8 cellular contexts compared by ENCODE assay signal in genomic region chr20:37202267-37202943, GRCh38. TPM values are rescaled to one million over a fixed set of nuclear protein-coding genes. Genes with fewer than 3 reads are reported as not detected.
DNase-seq lines count a peak whose midpoint lies in the region; ATAC-seq and TF ChIP-seq lines count a peak whose summit lies in the region.

No MANE protein-coding gene starts in this region.

- no peaks in the 10 kb centered on the region for H3K9me3 Mint-ChIP-seq in natural killer cell
- H3K9me3 Mint-ChIP-seq in natural killer cell treated with Interleukin-12 subunit alpha and Interleukin-12 subunit beta and Interleukin-15 and Interleukin-18, amount 100 ng/mL, for 72 hours: no peaks in the 10 kb centered on the region

- no peaks in the 10 kb centered on the region for H3K27me3 Mint-ChIP-seq in natural killer cell (ENCODE audit: low read depth in 2 of 2)
- H3K27me3 Mint-ChIP-seq in natural killer cell treated with Interleukin-12 subunit alpha and Interleukin-12 subunit beta and Interleukin-15 and Interleukin-18, amount 100 ng/mL, for 72 hours: no peaks in the 10 kb centered on the region

- intact Hi-C loops in natural killer cell (cut with micrococcal nuclease) (loop anchor here (1.0 kb wide), 1 partner anchor 332 kb away; no protein-coding TSS in a partner anchor), head of caudate nucleus (cut with DNase I) (no loop called here), sciatic nerve (cut with DNase I) (no loop called here)

- peak; percentile 68 for TF ChIP-seq CTCF in natural killer cell (IDR thresholded peaks at IDR 0.05)

- DNase-seq in natural killer cell: no peak
- DNase-seq in natural killer cell treated with Interleukin-12 subunit alpha and Interleukin-12 subunit beta and Interleukin-15 and Interleukin-18, amount 100 ng/mL, for 72 hours (ENCODE audit: low spot score): no peak
- DNase-seq in NCI-H1105 treated with DMSO at 0.1 percent for 48 hours (lab: John Stamatoyannopoulos, UW): peak; percentile 67
- DNase-seq in activated CD4-positive, alpha-beta T cell treated with anti-CD3 and anti-CD28 coated beads, Interleukin-2, amount 50 U/mL, for 1 hour: peak; percentile 12
- peak in 26 of 42 donors; percentile 23 to 78 (median 46) for DNase-seq in head of caudate nucleus
- DNase-seq in sciatic nerve (ENCODE audit: low spot score): no peak

- peaks cover 19% of the 10 kb centered on the region for H3K36me3 Mint-ChIP-seq in natural killer cell
- peaks cover 37% of the 10 kb centered on the region for H3K36me3 Mint-ChIP-seq in natural killer cell treated with Interleukin-12 subunit alpha and Interleukin-12 subunit beta and Interleukin-15 and Interleukin-18, amount 100 ng/mL, for 72 hours

- no peaks in the 10 kb centered on the region for H3K4me1 Mint-ChIP-seq in natural killer cell
- peaks cover 12 to 14% of the 10 kb centered on the region in 2 donors for H3K4me1 Mint-ChIP-seq in natural killer cell treated with Interleukin-12 subunit alpha and Interleukin-12 subunit beta and Interleukin-15 and Interleukin-18, amount 100 ng/mL, for 72 hours (ENCODE audit: low read depth in 2 of 2)

- H3K4me3 Mint-ChIP-seq in natural killer cell: no peak overlapping the region
- H3K4me3 Mint-ChIP-seq in natural killer cell treated with Interleukin-12 subunit alpha and Interleukin-12 subunit beta and Interleukin-15 and Interleukin-18, amount 100 ng/mL, for 72 hours: no peak overlapping the region

- H3K27ac Mint-ChIP-seq in natural killer cell: no peak overlapping the region
- H3K27ac Mint-ChIP-seq in natural killer cell treated with Interleukin-12 subunit alpha and Interleukin-12 subunit beta and Interleukin-15 and Interleukin-18, amount 100 ng/mL, for 72 hours: no peak overlapping the region

- peak in 1 of 3 donors; percentile 59 for ATAC-seq in natural killer cell
- ATAC-seq in natural killer cell treated with Interleukin-12 subunit alpha and Interleukin-12 subunit beta and Interleukin-15 and Interleukin-18, amount 100 ng/mL, for 72 hours: no peak
- peak; percentile 58 for ATAC-seq in sciatic nerve
- no peak for ATAC-seq in HG02973 (IDR thresholded peaks at IDR 0.05; ENCODE audit: unreplicated experiment)
- ATAC-seq in HG03175 (IDR thresholded peaks at IDR 0.05; ENCODE audit: unreplicated experiment): no peak

RNA-seq across cellular contexts. Expression of gene MROH8, which starts 23.1 kb away (rescaled TPM):
- total RNA-seq in natural killer cell (1 to 10 TPM; 1.7 to 3.2 (median 2.3) TPM), sciatic nerve (5.2 TPM)
- total RNA-seq in natural killer cell treated with Interleukin-12 subunit alpha and Interleukin-12 subunit beta and Interleukin-15 and Interleukin-18, amount 100 ng/mL, for 72 hours: 1 to 10 TPM in 1 of 2 donors, under 1 TPM in 1; 0.95 to 2.1 TPM

RNA-seq across cellular contexts. Expression of gene RPN2, which starts 23.3 kb away (rescaled TPM):
- 100 to 1,000 TPM; 124 to 136 (median 125) TPM for total RNA-seq in natural killer cell
- 100 to 1,000 TPM; 211 to 259 TPM for total RNA-seq in natural killer cell treated with Interleukin-12 subunit alpha and Interleukin-12 subunit beta and Interleukin-15 and Interleukin-18, amount 100 ng/mL, for 72 hours
- 97.9 TPM for total RNA-seq in sciatic nerve

RNA-seq across cellular contexts. Expression of gene GHRH, which starts 59.2 kb away (rescaled TPM):
- not detected for total RNA-seq in natural killer cell
- not detected for total RNA-seq in natural killer cell treated with Interleukin-12 subunit alpha and Interleukin-12 subunit beta and Interleukin-15 and Interleukin-18, amount 100 ng/mL, for 72 hours
- not detected for total RNA-seq in sciatic nerve

Comparison
In these comparisons a context has a peak if more than half of its experiments do, and no peak if none do; other contexts are left out.
1. DNase-seq: peak in NCI-H1105 treated with DMSO at 0.1 percent for 48 hours (single experiment), activated CD4-positive, alpha-beta T cell treated with anti-CD3 and anti-CD28 coated beads, Interleukin-2, amount 50 U/mL, for 1 hour (single experiment) and head of caudate nucleus (26 of 42); none in natural killer cell (single experiment), natural killer cell treated with Interleukin-12 subunit alpha and Interleukin-12 subunit beta and Interleukin-15 and Interleukin-18, amount 100 ng/mL, for 72 hours (single experiment) and sciatic nerve (single experiment).